Comparison of ENCODE assay signal across 25 cellular contexts in the genomic region with DNA sequence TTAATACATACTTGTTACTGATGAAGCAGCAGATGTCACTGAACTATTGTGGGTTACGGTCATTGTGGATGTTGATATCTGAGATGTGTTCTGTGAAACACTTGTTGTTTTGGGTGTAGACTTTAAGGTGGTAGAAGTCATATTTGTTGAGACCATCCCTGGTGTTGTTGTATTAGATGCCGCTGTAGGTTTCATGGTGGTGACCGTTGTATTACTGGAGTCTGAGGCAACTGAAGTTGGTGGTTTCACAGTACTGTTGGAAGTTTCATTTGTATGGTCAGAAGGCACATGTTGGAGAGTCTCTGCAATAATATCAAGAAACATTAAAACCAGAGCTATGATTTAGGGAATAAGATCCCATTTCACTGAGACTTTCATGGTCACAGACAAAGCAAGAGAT. TPM values are rescaled to one million over a fixed set of nuclear protein-coding genes. Genes with fewer than 3 reads are reported as not detected.
A peak's percentile ranks its signal among the peaks of the same experiment; 100 is the strongest.
DNase-seq lines count a peak whose midpoint lies in the region; ATAC-seq, FAIRE-seq and TF ChIP-seq lines count a peak whose summit lies in the region.
"Had no signal": no experiment of that assay in that cellular context is flagged by ENCODE, and none has a peak within 500 bp of the region (broad histone marks: within the 10 kb centered on the region; RNA-seq: fewer than 3 reads in every experiment).

No MANE protein-coding gene starts in this region.

- no peaks in the 10 kb centered on the region for H3K9me3 ChIP-seq in CD4-positive, alpha-beta T cell (ENCODE audit: control insufficient read depth, low read length)
- H3K9me3 ChIP-seq in A673 (ENCODE audit: low read depth, low read length, poor library complexity, severe bottlenecking): no peaks in the 10 kb centered on the region
- H3K9me3 ChIP-seq: gastrocnemius medialis, tibial artery had no signal

- DNase-seq in CD4-positive, alpha-beta T cell: no peak
- DNase-seq in GM12891 (ENCODE audit: insufficient read length, low spot score) (no peak), A673 (ENCODE audit: low spot score) (no peak), hippocampal formation (lab: John Stamatoyannopoulos, UW) (no peak)
- DNase-seq in activated T-helper 2 cell treated with anti-CD3 and anti-CD28 coated beads, Interferon-gamma antibody, Interleukin-2, Interleukin-4, amounts not matched to agents 10 μg/mL and 5 μg/mL and 100 μg/mL, durations not matched to agents 14 hours and 24 hours and 36 hours (ENCODE audit: low spot score): no peak
- no peak for DNase-seq in naive thymus-derived CD8-positive, alpha-beta T cell
- DNase-seq: activated CD4-positive, CD25-positive, alpha-beta regulatory T cell treated with anti-CD3 and anti-CD28 coated beads, Interleukin-2, amount 50 U/mL, for 72 hours; activated gamma-delta T cell; DMS53; effector CD4-positive, alpha-beta T cell; gastrocnemius medialis; GDM1; hypothalamus; NCI-H1092 treated with DMSO at 0.1 percent for 48 hours; NCI-H2029 treated with DMSO at 0.1 percent for 48 hours; NCI-H345; PC-3; SHP77 treated with DMSO at 0.1 percent for 48 hours; small intestine; stimulated activated naive CD4-positive, alpha-beta T cell; tibial artery had no signal

- no TSS peak for BruUV-seq in A673 (replicated peaks; lab: Mats Ljungman, UMichigan)

- H3K4me3 ChIP-seq in A673 (ENCODE audit: low read depth, low read length, poor library complexity, severe bottlenecking): no peak overlapping the region
- H3K4me3 ChIP-seq: gastrocnemius medialis, tibial artery had no signal

- no peaks in the 10 kb centered on the region for H3K4me1 ChIP-seq in A673 (ENCODE audit: insufficient read depth, low read length, poor library complexity, severe bottlenecking)

- H3K27me3 Mint-ChIP-seq in CD4-positive, alpha-beta T cell: no peaks in the 10 kb centered on the region
- no peaks in the 10 kb centered on the region for H3K27me3 Mint-ChIP-seq in activated T-helper 2 cell treated with anti-CD3 and anti-CD28 coated beads, Interferon-gamma antibody, Interleukin-2, Interleukin-4, amounts not matched to agents 10 μg/mL and 5 μg/mL and 100 μg/mL, durations not matched to agents 14 hours and 24 hours and 36 hours (ENCODE audit: low read depth)
- H3K27me3 Mint-ChIP-seq in naive thymus-derived CD8-positive, alpha-beta T cell: no peaks in the 10 kb centered on the region
- H3K27me3 Mint-ChIP-seq: central memory CD8-positive, alpha-beta T cell had no signal

- H3K4me3 Mint-ChIP-seq in CD4-positive, alpha-beta T cell: no peak overlapping the region
- H3K4me3 Mint-ChIP-seq in activated T-helper 2 cell treated with anti-CD3 and anti-CD28 coated beads, Interferon-gamma antibody, Interleukin-2, Interleukin-4, amounts not matched to agents 10 μg/mL and 5 μg/mL and 100 μg/mL, durations not matched to agents 14 hours and 24 hours and 36 hours (ENCODE audit: low read depth): no peak overlapping the region
- H3K4me3 Mint-ChIP-seq in naive thymus-derived CD8-positive, alpha-beta T cell: no peak overlapping the region
- H3K4me3 Mint-ChIP-seq: central memory CD8-positive, alpha-beta T cell had no signal

- no peak overlapping the region for H3K27ac ChIP-seq in CD4-positive, alpha-beta T cell (ENCODE audit: low read depth, low read length)
- H3K27ac ChIP-seq in A673 (ENCODE audit: low read depth, low read length, poor library complexity, severe bottlenecking): no peak overlapping the region
- H3K27ac ChIP-seq: gastrocnemius medialis, tibial artery had no signal

- no peaks in the 10 kb centered on the region for H3K9me3 Mint-ChIP-seq in CD4-positive, alpha-beta T cell
- no peaks in the 10 kb centered on the region for H3K9me3 Mint-ChIP-seq in activated T-helper 2 cell treated with anti-CD3 and anti-CD28 coated beads, Interferon-gamma antibody, Interleukin-2, Interleukin-4, amounts not matched to agents 10 μg/mL and 5 μg/mL and 100 μg/mL, durations not matched to agents 14 hours and 24 hours and 36 hours
- H3K9me3 Mint-ChIP-seq in naive thymus-derived CD8-positive, alpha-beta T cell: no peaks in the 10 kb centered on the region
- H3K9me3 Mint-ChIP-seq: central memory CD8-positive, alpha-beta T cell had no signal

- intact Hi-C loops in CD4-positive, alpha-beta T cell (cut with DNase I, micrococcal nuclease): no loop called here
- intact Hi-C loops in activated T-helper 2 cell treated with anti-CD3 and anti-CD28 coated beads, Interferon-gamma antibody, Interleukin-2, Interleukin-4, amounts not matched to agents 10 μg/mL and 5 μg/mL and 100 μg/mL, durations not matched to agents 14 hours and 24 hours and 36 hours (cut with micrococcal nuclease): no loop called here
- intact Hi-C loops in A673 (cut with micrococcal nuclease; ENCODE audit: unreplicated experiment): no loop called here

- no peak for TF ChIP-seq CTCF in CD4-positive, alpha-beta T cell (IDR thresholded peaks at IDR 0.05)
- TF ChIP-seq CTCF in A673 (conservative IDR thresholded peaks at IDR 0.05; ENCODE audit: low read depth, low read length): no peak

- ATAC-seq in CD4-positive, alpha-beta T cell (ENCODE audit: poor library complexity): no peak
- peak in 1 of 2 donors; percentile 22 for ATAC-seq in naive thymus-derived CD8-positive, alpha-beta T cell
- no peak for ATAC-seq in HG03280 (IDR thresholded peaks at IDR 0.05; ENCODE audit: unreplicated experiment)
- ATAC-seq: gastrocnemius medialis, PC-3 had no signal

- POLR2A ChIA-PET in CD4-positive, alpha-beta T cell (lab: Charles Lee): interaction anchor here (0.7 to 1.8 kb wide), 4 partner anchors 9 to 85 kb away, joined by 3 to 4 read pairs (median 4); no protein-coding TSS in a partner anchor
- POLR2A ChIA-PET in naive thymus-derived CD8-positive, alpha-beta T cell (lab: Charles Lee): interaction anchor here (0.9 to 1.6 kb wide), 3 partner anchors 11 to 51 kb away, joined by 4 to 5 read pairs (median 5); no protein-coding TSS in a partner anchor
- POLR2A ChIA-PET in A673 (lab: Charles Lee; ENCODE audit: low non-redundant PET): no interaction called here

- CTCF ChIA-PET in CD4-positive, alpha-beta T cell (lab: Charles Lee): interaction anchor here (1.3 to 2.1 kb wide), 3 partner anchors 8 to 108 kb away, joined by 3 to 5 read pairs (median 4); no protein-coding TSS in a partner anchor
- CTCF ChIA-PET in A673 (lab: Charles Lee): no interaction called here

- peaks cover 46% of the 10 kb centered on the region for H3K36me3 ChIP-seq in A673 (ENCODE audit: insufficient read depth, low read length, poor library complexity, severe bottlenecking)

- H3K36me3 Mint-ChIP-seq in CD4-positive, alpha-beta T cell (ENCODE audit: low read depth): peaks cover 85% of the 10 kb centered on the region
- peaks cover 66% of the 10 kb centered on the region for H3K36me3 Mint-ChIP-seq in activated T-helper 2 cell treated with anti-CD3 and anti-CD28 coated beads, Interferon-gamma antibody, Interleukin-2, Interleukin-4, amounts not matched to agents 10 μg/mL and 5 μg/mL and 100 μg/mL, durations not matched to agents 14 hours and 24 hours and 36 hours (ENCODE audit: low read depth)
- H3K36me3 Mint-ChIP-seq in naive thymus-derived CD8-positive, alpha-beta T cell: peaks cover 0 to 78% (median 12%) of the 10 kb centered on the region in 3 donors

- no peaks in the 10 kb centered on the region for H3K27me3 ChIP-seq in CD4-positive, alpha-beta T cell (ENCODE audit: control insufficient read depth, insufficient read depth, low read length)
- H3K27me3 ChIP-seq in A673 (replicated peaks; ENCODE audit: insufficient read depth, low read depth, low read length, poor library complexity): no peaks in the 10 kb centered on the region
- H3K27me3 ChIP-seq: gastrocnemius medialis, tibial artery had no signal

- peaks cover 69% of the 10 kb centered on the region for H3K4me1 Mint-ChIP-seq in CD4-positive, alpha-beta T cell (ENCODE audit: low read depth)
- H3K4me1 Mint-ChIP-seq in activated T-helper 2 cell treated with anti-CD3 and anti-CD28 coated beads, Interferon-gamma antibody, Interleukin-2, Interleukin-4, amounts not matched to agents 10 μg/mL and 5 μg/mL and 100 μg/mL, durations not matched to agents 14 hours and 24 hours and 36 hours (ENCODE audit: low read depth): peaks cover 38% of the 10 kb centered on the region
- H3K4me1 Mint-ChIP-seq in naive thymus-derived CD8-positive, alpha-beta T cell: peaks cover 29 to 73% (median 66%) of the 10 kb centered on the region in 4 donors

- peak; percentile 67 for FAIRE-seq in GM12891 (lab: Jason Lieb, UNC)
- FAIRE-seq: islet of Langerhans, small intestine, TTC549 had no signal

- TF ChIP-seq POLR2A in GM12891 (IDR thresholded peaks at IDR 0.05; ENCODE audit: low read depth, low read length): no peak

- H3K27ac Mint-ChIP-seq in CD4-positive, alpha-beta T cell: peak overlapping the region; percentile 73
- peak overlapping the region; percentile 38 for H3K27ac Mint-ChIP-seq in activated T-helper 2 cell treated with anti-CD3 and anti-CD28 coated beads, Interferon-gamma antibody, Interleukin-2, Interleukin-4, amounts not matched to agents 10 μg/mL and 5 μg/mL and 100 μg/mL, durations not matched to agents 14 hours and 24 hours and 36 hours
- H3K27ac Mint-ChIP-seq in naive thymus-derived CD8-positive, alpha-beta T cell: peak overlapping the region in 9 of 10 donors; percentile 14 to 78 (median 36)

TF ChIP-seq in GM12891, 5 proteins besides CTCF, POLR2A, EP300 and RAD21:
- TF ChIP-seq TAF1 (IDR thresholded peaks at IDR 0.05; ENCODE audit: low read depth, low read length): no peak
- no peak for TF ChIP-seq SPI1 (IDR thresholded peaks at IDR 0.05; ENCODE audit: low read depth, low read length)
- TF ChIP-seq POLR2AphosphoS5 (IDR thresholded peaks at IDR 0.05; ENCODE audit: low read depth, low read length): no peak
- no peak for TF ChIP-seq PAX5 (IDR thresholded peaks at IDR 0.05; ENCODE audit: insufficient read depth, low read length, severe bottlenecking)
- TF ChIP-seq POU2F2 (IDR thresholded peaks at IDR 0.05; ENCODE audit: low read depth, low read length): no peak

RNA-seq across cellular contexts. Expression of a gene that starts 50.7 kb away (rescaled TPM):
- 100 to 1,000 TPM; 288 to 307 TPM for total RNA-seq in CD4-positive, alpha-beta T cell
- 62.2 TPM for polyA plus RNA-seq in GM12891 (2012; ENCODE audit: low read depth, missing spikeins)
- 202 and 204 TPM in 2 replicates for total RNA-seq in activated T-helper 2 cell treated with anti-CD3 and anti-CD28 coated beads, Interferon-gamma antibody, Interleukin-2, Interleukin-4, amounts not matched to agents 10 μg/mL and 5 μg/mL and 100 μg/mL, durations not matched to agents 14 hours and 24 hours and 36 hours
- 100 to 1,000 TPM; 484 to 533 TPM for total RNA-seq in naive thymus-derived CD8-positive, alpha-beta T cell
- 100 to 1,000 TPM; 746 to 988 (median 748) TPM for polyA plus RNA-seq in naive thymus-derived CD8-positive, alpha-beta T cell
- 210 and 214 TPM in 2 replicates for total RNA-seq in A673 (2021)

RNA-seq across cellular contexts. Expression of a gene that starts 54.9 kb away (rescaled TPM):
- total RNA-seq in CD4-positive, alpha-beta T cell: 100 to 1,000 TPM; 107 to 109 TPM
- polyA plus RNA-seq in GM12891 (2012; ENCODE audit: low read depth, missing spikeins): 19.6 TPM
- 28.0 and 30.4 TPM in 2 replicates for total RNA-seq in activated T-helper 2 cell treated with anti-CD3 and anti-CD28 coated beads, Interferon-gamma antibody, Interleukin-2, Interleukin-4, amounts not matched to agents 10 μg/mL and 5 μg/mL and 100 μg/mL, durations not matched to agents 14 hours and 24 hours and 36 hours
- total RNA-seq in naive thymus-derived CD8-positive, alpha-beta T cell: 10 to 100 TPM; 56.4 to 56.9 TPM
- 10 to 100 TPM; 29.6 to 41.9 (median 32.2) TPM for polyA plus RNA-seq in naive thymus-derived CD8-positive, alpha-beta T cell
- 32.0 and 36.3 TPM in 2 replicates for total RNA-seq in A673 (2021)
